ENCODE assay signal across 10 cellular contexts in genomic region chr9:127975376-127976315, GRCh38. TPM values are rescaled to one million over a fixed set of nuclear protein-coding genes. Genes with fewer than 3 reads are reported as not detected.
DNase-seq lines count a peak whose midpoint lies in the region; ATAC-seq and TF ChIP-seq lines count a peak whose summit lies in the region.
"Had no signal": no experiment of that assay in that cellular context is flagged by ENCODE, and none has a peak within 500 bp of the region (broad histone marks: within the 10 kb centered on the region; RNA-seq: fewer than 3 reads in every experiment).

No MANE protein-coding gene starts in this region.

- H3K36me3 ChIP-seq in CD8-positive, alpha-beta T cell (ENCODE audit: insufficient read depth, low read length): peaks cover 12% of the 10 kb centered on the region
- H3K36me3 ChIP-seq in Peyer's patch: no peaks in the 10 kb centered on the region
- no peaks in the 10 kb centered on the region for H3K36me3 ChIP-seq in endodermal cell (ENCODE audit: control insufficient read depth, insufficient read depth, low read length)
- no peaks in the 10 kb centered on the region for H3K36me3 ChIP-seq in prostate gland

- no peaks in the 10 kb centered on the region for H3K27me3 Mint-ChIP-seq in CD8-positive, alpha-beta T cell (ENCODE audit: low read depth)
- H3K27me3 Mint-ChIP-seq in endodermal cell (ENCODE audit: insufficient read depth): no peaks in the 10 kb centered on the region

- peak overlapping the region; percentile 73 for H3K4me3 ChIP-seq in CD8-positive, alpha-beta T cell (ENCODE audit: low read depth, low read length)
- H3K4me3 ChIP-seq in Peyer's patch (peak overlapping the region; percentile 91 to 97 (median 97)), endodermal cell (ENCODE audit: low read length) (no peak overlapping the region), prostate gland (no peak overlapping the region)
- H3K4me3 ChIP-seq: mucosa of descending colon had no signal

- peak overlapping the region; percentile 99 for H3K27ac Mint-ChIP-seq in CD8-positive, alpha-beta T cell
- no peak overlapping the region for H3K27ac Mint-ChIP-seq in endodermal cell

- no peaks in the 10 kb centered on the region for H3K9me3 Mint-ChIP-seq in CD8-positive, alpha-beta T cell
- H3K9me3 Mint-ChIP-seq in endodermal cell: no peaks in the 10 kb centered on the region

- peaks cover 61% of the 10 kb centered on the region for H3K4me1 Mint-ChIP-seq in CD8-positive, alpha-beta T cell (ENCODE audit: low read depth)
- H3K4me1 Mint-ChIP-seq in endodermal cell: peaks cover 40% of the 10 kb centered on the region

- H3K9me3 ChIP-seq in CD8-positive, alpha-beta T cell (ENCODE audit: low read length): no peaks in the 10 kb centered on the region
- H3K9me3 ChIP-seq in Peyer's patch (no peaks in the 10 kb centered on the region), endodermal cell (ENCODE audit: control insufficient read depth, low read length) (no peaks in the 10 kb centered on the region), prostate gland (no peaks in the 10 kb centered on the region)
- H3K9me3 ChIP-seq: mucosa of descending colon had no signal

- no peak for DNase-seq in CD8-positive, alpha-beta T cell
- DNase-seq in Peyer's patch (peak in 1 of 3 donors; percentile 57), endodermal cell (peak; percentile 36), prostate gland (ENCODE audit: low spot score) (no peak), erythroblast (lab: John Stamatoyannopoulos, UW) (no peak), GDM1 (lab: John Stamatoyannopoulos, UW) (no peak), NCI-H1930 (lab: John Stamatoyannopoulos, UW) (no peak), foreskin melanocyte (no peak)
- DNase-seq: NK-92 treated with Interleukin-12 subunit alpha and Interleukin-12 subunit beta, amount 100 ng/mL, for 24 hours had no signal

- 94 to 100% methylated on average over 6 to 10 of the region's 10 CpGs for WGBS in endodermal cell (ENCODE audit: insufficient coverage in 1 of 2, insufficient read length in 1 of 2), 2 experiments
- WGBS in prostate gland: 62% methylated on average over 10 of the region's 10 CpGs

- intact Hi-C loops in CD8-positive, alpha-beta T cell (cut with DNase I, micrococcal nuclease): loop anchor here (1.0 to 5.0 kb wide), 3 partner anchors 20 to 59 kb away; no protein-coding TSS in a partner anchor
- intact Hi-C loops in prostate gland (cut with DNase I): no loop called here

- no peak for TF ChIP-seq CTCF in CD8-positive, alpha-beta T cell (IDR thresholded peaks at IDR 0.05)
- TF ChIP-seq CTCF in Peyer's patch (IDR thresholded peaks at IDR 0.05): no peak
- no peak for TF ChIP-seq CTCF in endodermal cell (conservative IDR thresholded peaks at IDR 0.05)
- TF ChIP-seq CTCF in prostate gland (IDR thresholded peaks at IDR 0.05): no peak

- peak overlapping the region; percentile 97 for H3K4me3 Mint-ChIP-seq in CD8-positive, alpha-beta T cell
- H3K4me3 Mint-ChIP-seq in endodermal cell: no peak overlapping the region

- peaks cover 60% of the 10 kb centered on the region for H3K36me3 Mint-ChIP-seq in CD8-positive, alpha-beta T cell
- peaks cover 3% of the 10 kb centered on the region for H3K36me3 Mint-ChIP-seq in endodermal cell (ENCODE audit: low read depth)

- no peak overlapping the region for H3K9ac ChIP-seq in endodermal cell (ENCODE audit: extremely low read depth, low read length, poor library complexity, severe bottlenecking)

- no peaks in the 10 kb centered on the region for H3K27me3 ChIP-seq in CD8-positive, alpha-beta T cell (ENCODE audit: insufficient read depth, low read length)
- H3K27me3 ChIP-seq in Peyer's patch (no peaks in the 10 kb centered on the region), endodermal cell (ENCODE audit: control insufficient read depth, insufficient read depth, low read length, poor library complexity, severe bottlenecking) (no peaks in the 10 kb centered on the region), prostate gland (replicated peaks; ENCODE audit: insufficient read depth) (no peaks in the 10 kb centered on the region)

- H3K4me1 ChIP-seq in CD8-positive, alpha-beta T cell (ENCODE audit: insufficient read depth, low read length): peaks cover 54% of the 10 kb centered on the region
- H3K4me1 ChIP-seq in Peyer's patch: peaks cover 6 to 75% (median 59%) of the 10 kb centered on the region in 4 donors
- H3K4me1 ChIP-seq in endodermal cell (ENCODE audit: control insufficient read depth, insufficient read depth, low read length): peaks cover 31% of the 10 kb centered on the region
- H3K4me1 ChIP-seq in prostate gland (replicated peaks): peaks cover 62% of the 10 kb centered on the region

- POLR2A ChIA-PET in CD8-positive, alpha-beta T cell (lab: Charles Lee): interaction anchor here (0.8 to 21.4 kb wide), 9 partner anchors 10 to 153 kb away, joined by 3 to 467 read pairs (median 4); no protein-coding TSS in a partner anchor

- H3K27ac ChIP-seq in CD8-positive, alpha-beta T cell (ENCODE audit: low read depth, low read length): peak overlapping the region; percentile 62
- H3K27ac ChIP-seq in Peyer's patch: peak overlapping the region; percentile 95 to 99 (median 96)
- no peak overlapping the region for H3K27ac ChIP-seq in endodermal cell (ENCODE audit: low read depth, low read length)
- peak overlapping the region; percentile 27 to 92 for H3K27ac ChIP-seq in prostate gland

- TF ChIP-seq POLR2A in Peyer's patch (IDR thresholded peaks at IDR 0.05) (peak in 1 of 2 donors; percentile 19), prostate gland (IDR thresholded peaks at IDR 0.05) (no peak), erythroblast (IDR thresholded peaks at IDR 0.05; ENCODE audit: low read length) (no peak)

- CTCF ChIA-PET in CD8-positive, alpha-beta T cell (lab: Charles Lee): interaction anchor here (1.0 to 34.6 kb wide), 9 partner anchors 28 to 142 kb away, joined by 3 to 573 read pairs (median 6); partner anchors contain the start of genes DPM2, NAIF1 and SLC25A25

- no peak for ATAC-seq in CD8-positive, alpha-beta T cell

RNA-seq across cellular contexts. Expression of gene EEIG1, which starts 5.1 kb away (rescaled TPM):
- 100 to 1,000 TPM; 359 to 378 TPM for total RNA-seq in CD8-positive, alpha-beta T cell
- total RNA-seq in Peyer's patch (100 to 1,000 TPM in 3 of 4 donors, 10 to 100 TPM in 1; 71.8 to 219 (median 122) TPM), endodermal cell (10 to 100 TPM; 56.7 to 60.8 TPM), prostate gland (10 to 100 TPM; 23.4 to 84.6 TPM)
- polyA plus RNA-seq in endodermal cell (2013, experiment 1 of 2): 21.5 TPM
- 20.4 TPM for polyA plus RNA-seq in endodermal cell (2013, experiment 2 of 2)

RNA-seq across cellular contexts. Expression of gene DPM2, which starts 38.0 kb away (rescaled TPM):
- total RNA-seq in CD8-positive, alpha-beta T cell: 10 to 100 TPM; 40.2 to 42.7 TPM
- total RNA-seq in Peyer's patch: 10 to 100 TPM; 20.6 to 27.3 (median 22.1) TPM
- 10 to 100 TPM; 45.7 TPM for total RNA-seq in endodermal cell
- polyA plus RNA-seq in endodermal cell (2013, experiment 1 of 2): 39.5 TPM
- 35.1 TPM for polyA plus RNA-seq in endodermal cell (2013, experiment 2 of 2)
- total RNA-seq in prostate gland: 10 to 100 TPM; 28.1 to 28.2 TPM

RNA-seq across cellular contexts. Expression of gene PIP5KL1, which starts 45.1 kb away (rescaled TPM):
- 1 to 10 TPM; 5.1 to 7.4 TPM for total RNA-seq in CD8-positive, alpha-beta T cell
- total RNA-seq in Peyer's patch (1 to 10 TPM in 1 of 4 donors, not detected in 3; 2.5 TPM), endodermal cell (1 to 10 TPM; 6.6 to 9.3 TPM), prostate gland (10 to 100 TPM in 1 of 2 donors, 1 to 10 TPM in 1; 3.1 to 16.5 TPM)
- polyA plus RNA-seq in endodermal cell (2013, experiment 1 of 2): 3.7 TPM
- 3.3 TPM for polyA plus RNA-seq in endodermal cell (2013, experiment 2 of 2)

RNA-seq across cellular contexts. Expression of gene ST6GALNAC4, which starts 58.8 kb away (rescaled TPM):
- total RNA-seq in CD8-positive, alpha-beta T cell: 10 to 100 TPM; 40.0 to 47.6 TPM
- 100 to 1,000 TPM in 1 of 4 donors, 10 to 100 TPM in 3; 39.9 to 119 (median 46.7) TPM for total RNA-seq in Peyer's patch
- total RNA-seq in endodermal cell: 10 to 100 TPM in 1 of 2 donors, 1 to 10 TPM in 1; 8.3 to 12.7 TPM
- 14.6 TPM for polyA plus RNA-seq in endodermal cell (2013, experiment 1 of 2)
- polyA plus RNA-seq in endodermal cell (2013, experiment 2 of 2): 15.4 TPM
- total RNA-seq in prostate gland: 10 to 100 TPM; 21.8 to 47.0 TPM

Comparison
In these comparisons a context has a peak if more than half of its experiments do, and no peak if none do; other contexts are left out.
1. H3K4me3 ChIP-seq: peak in CD8-positive, alpha-beta T cell (single experiment) and Peyer's patch (4 of 4); none in endodermal cell (single experiment) and prostate gland (0 of 2).